Comparison of ENCODE assay signal across 8 cellular contexts in genomic region chr2:73926493-73927327, GRCh38. TPM values are rescaled to one million over a fixed set of nuclear protein-coding genes. Genes with fewer than 3 reads are reported as not detected.
DNase-seq lines count a peak whose midpoint lies in the region; ATAC-seq and TF ChIP-seq lines count a peak whose summit lies in the region.

TSS of gene DGUOK (plus strand) at chr2:73926880. CDS start at chr2:73926911, 31 bp downstream.

- intact Hi-C loops in head of caudate nucleus (cut with DNase I): loop anchor here (5.0 to 10.0 kb wide), 2 partner anchors 76 to 218 kb away; partner anchors contain the start of gene BOLA3

- DNase-seq in GM12864 (ENCODE audit: low read depth) (peak; percentile 99), NCI-H1417 (lab: John Stamatoyannopoulos, UW) (peak; percentile 94 to 100 (median 98)), SW 1271 (lab: John Stamatoyannopoulos, UW) (peak; percentile 98 to 99), head of caudate nucleus (peak; percentile 92 to 98 (median 96)), osteocyte (ENCODE audit: extremely low spot score, unreplicated experiment) (peak; percentile 98)
- peak; percentile 87 for DNase-seq in activated naive CD8-positive, alpha-beta T cell treated with anti-CD3 and anti-CD28 coated beads, Interleukin-2, amount 50 U/mL, for 16 hours (ENCODE audit: low read depth, low spot score)

- peaks cover 34% of the 10 kb centered on the region for H3K4me1 Mint-ChIP-seq in osteocyte (ENCODE audit: unreplicated experiment)

- ATAC-seq in HG02759 (IDR thresholded peaks at IDR 0.05; ENCODE audit: unreplicated experiment): peak; percentile 100

- no peaks in the 10 kb centered on the region for H3K27me3 Mint-ChIP-seq in osteocyte (ENCODE audit: unreplicated experiment)

- no peak for TF ChIP-seq CTCF in GM12864 (IDR thresholded peaks at IDR 0.05; ENCODE audit: low read depth, low read length, missing control alignments)
- TF ChIP-seq CTCF in osteocyte (IDR thresholded peaks at IDR 0.05): no peak

- peak within 1 kb of the TSS; percentile 92 for H3K4me3 Mint-ChIP-seq in osteocyte (ENCODE audit: unreplicated experiment)

- H3K9me3 Mint-ChIP-seq in osteocyte (ENCODE audit: unreplicated experiment): no peaks in the 10 kb centered on the region

- under 1% methylated on average over 50 of the region's 50 CpGs for WGBS in thymus

- H3K27me3 ChIP-seq in thymus (ENCODE audit: control insufficient read depth, insufficient read depth): no peaks in the 10 kb centered on the region

- no peaks in the 10 kb centered on the region for H3K9me3 ChIP-seq in thymus (ENCODE audit: control insufficient read depth)

- peak within 1 kb of the TSS; percentile 97 for H3K27ac ChIP-seq in thymus (ENCODE audit: low read depth)

- peaks cover 5% of the 10 kb centered on the region for H3K36me3 Mint-ChIP-seq in osteocyte (ENCODE audit: unreplicated experiment)

- H3K36me3 ChIP-seq in thymus (ENCODE audit: control insufficient read depth, insufficient read depth): no peaks in the 10 kb centered on the region

- peaks cover 17% of the 10 kb centered on the region for H3K4me1 ChIP-seq in thymus (ENCODE audit: control insufficient read depth, insufficient read depth, low read length)

- peak within 1 kb of the TSS; percentile 98 for H3K27ac Mint-ChIP-seq in osteocyte (ENCODE audit: unreplicated experiment)

- H3K4me3 ChIP-seq in GM12864 (ENCODE audit: low read depth, low read length): peak within 1 kb of the TSS; percentile 77
- peak within 1 kb of the TSS; percentile 73 for H3K4me3 ChIP-seq in thymus (ENCODE audit: low read length)

RNA-seq across cellular contexts. Expression of gene DGUOK, which starts in this region (rescaled TPM):
- total RNA-seq in osteocyte: 63.9 and 64.8 TPM in 2 replicates
- polyA plus RNA-seq in thymus: 157 TPM

Comparison
In these comparisons a context has a peak if more than half of its experiments do, and no peak if none do; other contexts are left out.
1. Peak in every context shown above with its lines: DNase-seq, ATAC-seq, H3K4me3 ChIP-seq and H3K27ac ChIP-seq.